21 cellular contexts compared by ENCODE assay signal in genomic region chr2:88556026-88556425, GRCh38.
"Had no signal": no experiment of that assay in that cellular context is flagged by ENCODE, and none has a peak within 500 bp of the region (broad histone marks: within the 10 kb centered on the region; RNA-seq: fewer than 3 reads in every experiment).

No MANE protein-coding gene starts in this region.

- H3K9me3 Mint-ChIP-seq: activated CD4-positive, alpha-beta T cell treated with anti-CD3 and anti-CD28 coated beads, Interleukin-2, amount 10 ng/mL, durations not matched to agents 24 days and 14 days; activated CD8-positive, alpha-beta T cell treated with anti-CD3 and anti-CD28 coated beads for 36 hours; activated T-cell treated with anti-CD3 and anti-CD28 coated beads, Interleukin-2, amount 50 U/mL, for 24 hours; activated T-helper 2 cell treated with anti-CD3 and anti-CD28 coated beads, Interferon-gamma antibody, Interleukin-2, Interleukin-4, amounts not matched to agents 10 μg/mL and 5 μg/mL and 100 μg/mL, durations not matched to agents 14 hours and 24 hours and 36 hours; stimulated activated naive CD8-positive, alpha-beta T cell treated with anti-CD3 and anti-CD28 coated beads, Interleukin-15, Interleukin-2, amounts not matched to agents 100 ng/mL and 50 ng/mL, for 24 hours had no signal

- H3K4me3 Mint-ChIP-seq: activated CD4-positive, alpha-beta T cell treated with anti-CD3 and anti-CD28 coated beads, Interleukin-2, amount 10 ng/mL, durations not matched to agents 24 days and 14 days; activated CD8-positive, alpha-beta T cell treated with anti-CD3 and anti-CD28 coated beads for 36 hours; activated T-cell treated with anti-CD3 and anti-CD28 coated beads, Interleukin-2, amount 50 U/mL, for 24 hours; stimulated activated naive CD8-positive, alpha-beta T cell treated with anti-CD3 and anti-CD28 coated beads, Interleukin-15, Interleukin-2, amounts not matched to agents 100 ng/mL and 50 ng/mL, for 24 hours had no signal

- H3K9me3 ChIP-seq: ascending aorta, breast epithelium, tibial nerve, vagina had no signal

- H3K27ac Mint-ChIP-seq: activated CD4-positive, alpha-beta T cell treated with anti-CD3 and anti-CD28 coated beads, Interleukin-2, amount 10 ng/mL, durations not matched to agents 24 days and 14 days; activated CD8-positive, alpha-beta T cell treated with anti-CD3 and anti-CD28 coated beads for 36 hours; activated T-cell treated with anti-CD3 and anti-CD28 coated beads, Interleukin-2, amount 50 U/mL, for 24 hours; activated T-helper 2 cell treated with anti-CD3 and anti-CD28 coated beads, Interferon-gamma antibody, Interleukin-2, Interleukin-4, amounts not matched to agents 10 μg/mL and 5 μg/mL and 100 μg/mL, durations not matched to agents 14 hours and 24 hours and 36 hours; progenitor cell of endocrine pancreas; stimulated activated naive CD8-positive, alpha-beta T cell treated with anti-CD3 and anti-CD28 coated beads, Interleukin-15, Interleukin-2, amounts not matched to agents 100 ng/mL and 50 ng/mL, for 24 hours had no signal

- DNase-seq: activated CD4-positive, alpha-beta T cell treated with anti-CD3 and anti-CD28 coated beads, Interleukin-2, amount 10 ng/mL, durations not matched to agents 24 days and 14 days; activated CD4-positive, CD25-positive, alpha-beta regulatory T cell; activated CD8-positive, alpha-beta T cell treated with anti-CD3 and anti-CD28 coated beads for 36 hours; activated naive CD4-positive, alpha-beta T cell treated with Interleukin-2 at 50 U/mL for 16 hours; activated T-cell treated with anti-CD3 and anti-CD28 coated beads, Interleukin-2, amount 50 U/mL, for 24 hours; foreskin fibroblast; islet precursor cell; left colon; midbrain; occipital lobe; stimulated activated CD4-positive, alpha-beta T cell treated with anti-CD3 and anti-CD28 coated beads, Interleukin-12 subunit alpha, Interleukin-12 subunit beta, amount 100 ng/mL, for 4 hours; stimulated activated CD4-positive, alpha-beta T cell treated with anti-CD3 and anti-CD28 coated beads, Interleukin-2, amount 100 ng/mL, for 24 hours had no signal

- H3K27me3 ChIP-seq: ascending aorta, breast epithelium, hepatocyte, tibial nerve, vagina had no signal

- H3K27ac ChIP-seq: ascending aorta, breast epithelium, epithelial cell of prostate, hepatocyte, tibial nerve, vagina had no signal

- H3K27me3 Mint-ChIP-seq: activated CD8-positive, alpha-beta T cell treated with anti-CD3 and anti-CD28 coated beads for 36 hours; activated T-cell treated with anti-CD3 and anti-CD28 coated beads, Interleukin-2, amount 50 U/mL, for 24 hours had no signal

- ATAC-seq: activated CD8-positive, alpha-beta T cell treated with anti-CD3 and anti-CD28 coated beads for 36 hours; left colon had no signal
